In genomic region chr1:116951175-116951935, GRCh38 we compare ENCODE assay signal across 11 cellular contexts. TPM values are rescaled to one million over a fixed set of nuclear protein-coding genes. Genes with fewer than 3 reads are reported as not detected.
DNase-seq lines count a peak whose midpoint lies in the region; ATAC-seq, FAIRE-seq and TF ChIP-seq lines count a peak whose summit lies in the region.
"Had no signal": no experiment of that assay in that cellular context is flagged by ENCODE, and none has a peak within 500 bp of the region (broad histone marks: within the 10 kb centered on the region; RNA-seq: fewer than 3 reads in every experiment).

No MANE protein-coding gene starts in this region.

- POLR2A ChIA-PET in HEK293T (lab: Yijun Ruan, JAX): no interaction called here

- DNase-seq in Right ventricle myocardium inferior (ENCODE audit: missing footprints) (no peak), cardiac septum (ENCODE audit: low spot score) (no peak), fibroblast of the aortic adventitia (ENCODE audit: low read depth) (peak; percentile 86), D721Med (ENCODE audit: insufficient read length, low spot score) (no peak), HEK293T (ENCODE audit: extremely low spot score) (no peak), GM19240 (ENCODE audit: insufficient read length, low spot score) (no peak)
- no peak for DNase-seq in activated T-helper 2 cell treated with anti-CD3 and anti-CD28 coated beads, Interferon-gamma antibody, Interleukin-2, Interleukin-4, amounts not matched to agents 10 μg/mL and 5 μg/mL and 100 μg/mL, durations not matched to agents 14 hours and 24 hours and 36 hours (ENCODE audit: low spot score)
- DNase-seq: activated gamma-delta T cell treated with Interleukin-2 at 50 U/mL for 16 hours had no signal

- H3K4me3 Mint-ChIP-seq in nephron: peak overlapping the region in 1 of 3 experiments; percentile 54
- no peak overlapping the region for H3K4me3 Mint-ChIP-seq in activated T-helper 2 cell treated with anti-CD3 and anti-CD28 coated beads, Interferon-gamma antibody, Interleukin-2, Interleukin-4, amounts not matched to agents 10 μg/mL and 5 μg/mL and 100 μg/mL, durations not matched to agents 14 hours and 24 hours and 36 hours (ENCODE audit: low read depth)

- H3K4me1 Mint-ChIP-seq in nephron: peaks cover 65% of the 10 kb centered on the region
- peaks cover 3% of the 10 kb centered on the region for H3K4me1 Mint-ChIP-seq in activated T-helper 2 cell treated with anti-CD3 and anti-CD28 coated beads, Interferon-gamma antibody, Interleukin-2, Interleukin-4, amounts not matched to agents 10 μg/mL and 5 μg/mL and 100 μg/mL, durations not matched to agents 14 hours and 24 hours and 36 hours (ENCODE audit: low read depth)

- H3K27ac Mint-ChIP-seq in nephron: peak overlapping the region in 2 of 3 experiments; percentile 71 to 83
- H3K27ac Mint-ChIP-seq in activated T-helper 2 cell treated with anti-CD3 and anti-CD28 coated beads, Interferon-gamma antibody, Interleukin-2, Interleukin-4, amounts not matched to agents 10 μg/mL and 5 μg/mL and 100 μg/mL, durations not matched to agents 14 hours and 24 hours and 36 hours: no peak overlapping the region

- peaks cover 54% of the 10 kb centered on the region for H3K36me3 Mint-ChIP-seq in nephron (ENCODE audit: low read depth)
- no peaks in the 10 kb centered on the region for H3K36me3 Mint-ChIP-seq in activated T-helper 2 cell treated with anti-CD3 and anti-CD28 coated beads, Interferon-gamma antibody, Interleukin-2, Interleukin-4, amounts not matched to agents 10 μg/mL and 5 μg/mL and 100 μg/mL, durations not matched to agents 14 hours and 24 hours and 36 hours (ENCODE audit: low read depth)

- intact Hi-C loops in Right ventricle myocardium inferior (cut with DNase I) (no loop called here), cardiac septum (cut with DNase I) (no loop called here)
- intact Hi-C loops in activated T-helper 2 cell treated with anti-CD3 and anti-CD28 coated beads, Interferon-gamma antibody, Interleukin-2, Interleukin-4, amounts not matched to agents 10 μg/mL and 5 μg/mL and 100 μg/mL, durations not matched to agents 14 hours and 24 hours and 36 hours (cut with micrococcal nuclease): no loop called here

- no peak for FAIRE-seq in D721Med (lab: Jason Lieb, UNC)
- FAIRE-seq: A549, frontal cortex had no signal

- TF ChIP-seq CTCF in fibroblast of the aortic adventitia (IDR thresholded peaks at IDR 0.05; ENCODE audit: insufficient read depth, low read length) (no peak), nephron (IDR thresholded peaks at IDR 0.05; ENCODE audit: unreplicated experiment in 3 of 3) (no peak), D721Med (IDR thresholded peaks at IDR 0.05; ENCODE audit: insufficient read depth, missing control alignments) (no peak)

- CTCF ChIA-PET in HEK293T (lab: Yijun Ruan, JAX): interaction anchor here (0.5 to 0.7 kb wide), 3 partner anchors 15 to 708 kb away, joined by 3 read pairs; no protein-coding TSS in a partner anchor

- no peaks in the 10 kb centered on the region for H3K27me3 Mint-ChIP-seq in nephron (ENCODE audit: low read depth)
- H3K27me3 Mint-ChIP-seq in activated T-helper 2 cell treated with anti-CD3 and anti-CD28 coated beads, Interferon-gamma antibody, Interleukin-2, Interleukin-4, amounts not matched to agents 10 μg/mL and 5 μg/mL and 100 μg/mL, durations not matched to agents 14 hours and 24 hours and 36 hours (ENCODE audit: low read depth): no peaks in the 10 kb centered on the region

- H3K9me3 Mint-ChIP-seq in nephron: no peaks in the 10 kb centered on the region
- H3K9me3 Mint-ChIP-seq in activated T-helper 2 cell treated with anti-CD3 and anti-CD28 coated beads, Interferon-gamma antibody, Interleukin-2, Interleukin-4, amounts not matched to agents 10 μg/mL and 5 μg/mL and 100 μg/mL, durations not matched to agents 14 hours and 24 hours and 36 hours: no peaks in the 10 kb centered on the region

- no peak overlapping the region for H3K4me3 ChIP-seq in fibroblast of the aortic adventitia (ENCODE audit: low read depth, low read length)
- H3K4me3 ChIP-seq: A549 had no signal

- ATAC-seq in Right ventricle myocardium inferior: peak; percentile 38
- ATAC-seq: A549 had no signal

TF ChIP-seq in HEK293T, 16 proteins besides CTCF, POLR2A, EP300 and RAD21:
- no peak for TF ChIP-seq HDGF (IDR thresholded peaks at IDR 0.05; ENCODE audit: borderline replicate concordance)
- TF ChIP-seq FOXA1 (IDR thresholded peaks at IDR 0.05): no peak
- TF ChIP-seq TARDBP (IDR thresholded peaks at IDR 0.05): no peak
- no peak for TF ChIP-seq ZNF384 (IDR thresholded peaks at IDR 0.05)
- TF ChIP-seq NFRKB (IDR thresholded peaks at IDR 0.05): no peak
- TF ChIP-seq LEF1 (IDR thresholded peaks at IDR 0.05; ENCODE audit: borderline replicate concordance): no peak
- TF ChIP-seq CTBP1 (IDR thresholded peaks at IDR 0.05; ENCODE audit: borderline replicate concordance): no peak
- TF ChIP-seq BHLHE40 (IDR thresholded peaks at IDR 0.05; ENCODE audit: borderline replicate concordance): no peak
- no peak for TF ChIP-seq FOXM1 (IDR thresholded peaks at IDR 0.05; ENCODE audit: borderline replicate concordance)
- TF ChIP-seq, protein P1, sequence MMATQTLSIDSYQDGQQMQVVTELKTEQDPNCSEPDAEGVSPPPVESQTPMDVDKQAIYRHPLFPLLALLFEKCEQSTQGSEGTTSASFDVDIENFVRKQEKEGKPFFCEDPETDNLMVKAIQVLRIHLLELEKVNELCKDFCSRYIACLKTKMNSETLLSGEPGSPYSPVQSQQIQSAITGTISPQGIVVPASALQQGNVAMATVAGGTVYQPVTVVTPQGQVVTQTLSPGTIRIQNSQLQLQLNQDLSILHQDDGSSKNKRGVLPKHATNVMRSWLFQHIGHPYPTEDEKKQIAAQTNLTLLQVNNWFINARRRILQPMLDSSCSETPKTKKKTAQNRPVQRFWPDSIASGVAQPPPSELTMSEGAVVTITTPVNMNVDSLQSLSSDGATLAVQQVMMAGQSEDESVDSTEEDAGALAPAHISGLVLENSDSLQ (IDR thresholded peaks at IDR 0.05): no peak

RNA-seq across cellular contexts. Expression of gene PTGFRN, which starts 41.6 kb away (rescaled TPM):
- total RNA-seq in Right ventricle myocardium inferior (119 TPM), cardiac septum (216 TPM), fibroblast of the aortic adventitia (ENCODE audit: low replicate concordance) (39.8 and 67.5 TPM in 2 replicates)
- 19.1 and 23.2 TPM in 2 replicates for total RNA-seq in activated T-helper 2 cell treated with anti-CD3 and anti-CD28 coated beads, Interferon-gamma antibody, Interleukin-2, Interleukin-4, amounts not matched to agents 10 μg/mL and 5 μg/mL and 100 μg/mL, durations not matched to agents 14 hours and 24 hours and 36 hours

RNA-seq across cellular contexts. Expression of gene CD101, which starts 50.2 kb away (rescaled TPM):
- 0.38 TPM for total RNA-seq in Right ventricle myocardium inferior
- 1.6 TPM for total RNA-seq in cardiac septum
- 0.09 and 0.41 TPM in 2 replicates for total RNA-seq in fibroblast of the aortic adventitia (ENCODE audit: low replicate concordance)
- 0.18 and 0.25 TPM in 2 replicates for total RNA-seq in activated T-helper 2 cell treated with anti-CD3 and anti-CD28 coated beads, Interferon-gamma antibody, Interleukin-2, Interleukin-4, amounts not matched to agents 10 μg/mL and 5 μg/mL and 100 μg/mL, durations not matched to agents 14 hours and 24 hours and 36 hours
